8 cellular contexts compared by ENCODE assay signal in the genomic region with DNA sequence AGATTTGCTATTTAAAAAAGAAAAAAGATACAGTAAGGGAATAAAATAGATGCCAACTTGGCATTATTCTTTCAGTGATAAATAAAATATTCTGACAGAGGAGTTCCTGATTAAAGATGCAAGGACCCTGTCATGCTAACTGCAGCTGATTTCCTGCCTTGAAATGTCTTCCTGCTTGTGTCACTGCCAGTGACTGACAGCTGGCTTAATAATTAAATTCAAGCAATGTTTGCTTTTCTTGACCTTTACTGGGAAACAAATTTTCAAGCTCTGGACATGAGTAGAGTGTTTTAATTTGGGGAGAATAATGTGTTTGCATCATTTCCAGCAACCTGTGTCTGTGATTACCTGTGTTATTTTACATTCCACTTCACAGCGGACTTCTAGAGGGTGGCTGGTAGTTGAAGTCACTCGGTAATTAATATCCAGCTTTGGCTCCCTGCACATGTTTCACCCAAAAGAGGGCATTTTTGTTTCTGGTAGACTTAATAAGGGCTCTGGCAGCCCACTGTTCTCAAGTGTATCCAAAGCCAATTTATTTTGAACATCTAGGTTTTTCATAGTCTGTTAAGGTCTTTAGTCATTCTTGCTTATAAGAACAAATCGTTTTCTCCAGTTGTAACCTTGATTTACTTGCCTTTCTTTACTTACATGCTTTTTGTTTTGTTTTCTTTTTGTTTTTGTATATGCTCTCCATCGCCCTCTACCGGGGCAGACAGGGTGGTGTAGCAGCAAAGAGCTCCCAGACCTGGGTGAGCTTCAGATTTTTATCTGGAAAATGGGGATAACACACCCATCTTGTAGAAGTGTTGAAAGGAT. TPM values are rescaled to one million over a fixed set of nuclear protein-coding genes. Genes with fewer than 3 reads are reported as not detected.
A peak's percentile ranks its signal among the peaks of the same experiment; 100 is the strongest.
DNase-seq lines count a peak whose midpoint lies in the region; ATAC-seq, FAIRE-seq and TF ChIP-seq lines count a peak whose summit lies in the region.

No MANE protein-coding gene starts in this region.

- no peak overlapping the region for H3K4me2 ChIP-seq in neural progenitor cell

- H3K36me3 Mint-ChIP-seq in activated CD8-positive, alpha-beta T cell treated with anti-CD3 and anti-CD28 coated beads, Interleukin-2, amount 10 ng/mL, durations not matched to agents 7 days and 5 days (ENCODE audit: low read depth): no peaks in the 10 kb centered on the region
- H3K36me3 Mint-ChIP-seq in neural progenitor cell: no peaks in the 10 kb centered on the region

- peaks cover 13% of the 10 kb centered on the region for H3K4me1 Mint-ChIP-seq in activated CD8-positive, alpha-beta T cell treated with anti-CD3 and anti-CD28 coated beads, Interleukin-2, amount 10 ng/mL, durations not matched to agents 7 days and 5 days (ENCODE audit: low read depth)
- no peaks in the 10 kb centered on the region for H3K4me1 Mint-ChIP-seq in neural progenitor cell

- TF ChIP-seq CTCF in D721Med (IDR thresholded peaks at IDR 0.05; ENCODE audit: insufficient read depth, missing control alignments) (peak; percentile 77), neural progenitor cell (IDR thresholded peaks at IDR 0.05) (peak; percentile 82)

- H3K27ac Mint-ChIP-seq in activated CD8-positive, alpha-beta T cell treated with anti-CD3 and anti-CD28 coated beads, Interleukin-2, amount 10 ng/mL, durations not matched to agents 7 days and 5 days: peak overlapping the region; percentile 4
- H3K27ac Mint-ChIP-seq in neural progenitor cell: no peak overlapping the region

- ATAC-seq in GM21717 (IDR thresholded peaks at IDR 0.05; ENCODE audit: unreplicated experiment) (peak; percentile 58), GM18517 (IDR thresholded peaks at IDR 0.05; ENCODE audit: unreplicated experiment) (no peak)
- ATAC-seq in activated CD8-positive, alpha-beta T cell treated with anti-CD3 and anti-CD28 coated beads, Interleukin-2, amount 10 ng/mL, durations not matched to agents 7 days and 5 days: no peak

- H3K27me3 ChIP-seq in neural progenitor cell: no peaks in the 10 kb centered on the region

- no peak for FAIRE-seq in D721Med (lab: Jason Lieb, UNC)

- no peak for DNase-seq in D721Med (ENCODE audit: insufficient read length, low spot score)
- peak; percentile 39 for DNase-seq in NCI-H2227 (lab: John Stamatoyannopoulos, UW; ENCODE audit: unreplicated experiment)
- peak; percentile 71 for DNase-seq in activated CD8-positive, alpha-beta T cell treated with anti-CD3 and anti-CD28 coated beads, Interleukin-2, amount 10 ng/mL, durations not matched to agents 7 days and 5 days
- peak; percentile 70 to 75 for DNase-seq in erythroblast (lab: John Stamatoyannopoulos, UW)
- peak; percentile 48 for DNase-seq in neural progenitor cell (ENCODE audit: low spot score)
- no peak for DNase-seq in NCI-H187 (lab: John Stamatoyannopoulos, UW)

- H3K9me3 ChIP-seq in neural progenitor cell (ENCODE audit: low read depth): peaks cover 3% of the 10 kb centered on the region

- no peak overlapping the region for H2AFZ ChIP-seq in neural progenitor cell (replicated peaks)

- H4K20me1 ChIP-seq in neural progenitor cell (ENCODE audit: low read depth): no peaks in the 10 kb centered on the region

- H3K27ac ChIP-seq in neural progenitor cell: no peak overlapping the region

- no peaks in the 10 kb centered on the region for H3K79me2 ChIP-seq in neural progenitor cell (ENCODE audit: low read depth)

- H3K4me3 Mint-ChIP-seq in activated CD8-positive, alpha-beta T cell treated with anti-CD3 and anti-CD28 coated beads, Interleukin-2, amount 10 ng/mL, durations not matched to agents 7 days and 5 days: peak overlapping the region; percentile 3
- H3K4me3 Mint-ChIP-seq in neural progenitor cell: no peak overlapping the region

- no peak for TF ChIP-seq POLR2A in erythroblast (IDR thresholded peaks at IDR 0.05; ENCODE audit: low read length)

- POLR2A ChIA-PET in activated CD8-positive, alpha-beta T cell treated with anti-CD3 and anti-CD28 coated beads, Interleukin-2, amount 10 ng/mL, durations not matched to agents 7 days and 5 days (lab: Charles Lee): interaction anchor here (0.6 kb wide), 1 partner anchor 82 kb away, joined by 3 read pairs; no protein-coding TSS in a partner anchor

- no peaks in the 10 kb centered on the region for H3K4me1 ChIP-seq in neural progenitor cell

- no peaks in the 10 kb centered on the region for H3K9me3 Mint-ChIP-seq in activated CD8-positive, alpha-beta T cell treated with anti-CD3 and anti-CD28 coated beads, Interleukin-2, amount 10 ng/mL, durations not matched to agents 7 days and 5 days (ENCODE audit: insufficient read depth)
- peaks cover 7% of the 10 kb centered on the region for H3K9me3 Mint-ChIP-seq in neural progenitor cell

- CTCF ChIA-PET in activated CD8-positive, alpha-beta T cell treated with anti-CD3 and anti-CD28 coated beads, Interleukin-2, amount 10 ng/mL, durations not matched to agents 7 days and 5 days (lab: Charles Lee): interaction anchor here (0.6 to 3.6 kb wide), 51 partner anchors 9 to 348 kb away, joined by 3 to 74 read pairs (median 5); a partner anchor contains a TSS

- no peak overlapping the region for H3K4me3 ChIP-seq in neural progenitor cell

- no peaks in the 10 kb centered on the region for H3K36me3 ChIP-seq in neural progenitor cell

- no peaks in the 10 kb centered on the region for H3F3A ChIP-seq in neural progenitor cell (ENCODE audit: low read depth)

- H3K9ac ChIP-seq in neural progenitor cell: no peak overlapping the region

- peaks cover 12% of the 10 kb centered on the region for H3K27me3 Mint-ChIP-seq in activated CD8-positive, alpha-beta T cell treated with anti-CD3 and anti-CD28 coated beads, Interleukin-2, amount 10 ng/mL, durations not matched to agents 7 days and 5 days (ENCODE audit: low read depth)
- no peaks in the 10 kb centered on the region for H3K27me3 Mint-ChIP-seq in neural progenitor cell (ENCODE audit: insufficient read depth, low read depth)

RNA-seq across cellular contexts. Expression of a gene that starts 48.5 kb away (rescaled TPM):
- not detected for total RNA-seq in activated CD8-positive, alpha-beta T cell treated with anti-CD3 and anti-CD28 coated beads, Interleukin-2, amount 10 ng/mL, durations not matched to agents 7 days and 5 days
- 1.8 and 2.1 TPM in 2 replicates for total RNA-seq in neural progenitor cell (ENCODE audit: low replicate concordance)

Comparison
In these comparisons a context has a peak if more than half of its experiments do, and no peak if none do; other contexts are left out.
1. DNase-seq: peak in NCI-H2227 (single experiment), activated CD8-positive, alpha-beta T cell treated with anti-CD3 and anti-CD28 coated beads, Interleukin-2, amount 10 ng/mL, durations not matched to agents 7 days and 5 days (single experiment), erythroblast (2 of 2) and neural progenitor cell (single experiment); none in D721Med (single experiment) and NCI-H187 (0 of 2).